In the genomic region with DNA sequence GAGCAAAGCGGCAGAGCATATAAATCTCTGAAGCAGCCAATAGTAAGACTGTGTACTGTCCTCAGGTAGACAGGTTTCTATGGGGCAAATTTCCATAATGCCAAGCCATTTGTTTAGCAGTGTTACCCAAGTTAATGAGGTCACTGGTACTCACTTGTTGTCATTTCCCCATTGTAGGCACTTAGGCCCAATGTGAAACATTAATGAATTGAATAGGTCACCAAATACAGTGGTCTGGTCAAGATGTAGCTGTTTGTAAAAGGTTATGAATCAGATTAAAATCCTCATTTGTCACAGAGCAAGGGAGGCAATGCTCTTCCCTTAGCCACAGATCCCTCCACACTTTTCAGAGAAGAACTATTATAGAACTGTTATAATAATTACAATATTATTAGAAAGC, we compare ENCODE assay signal across 33 cellular contexts. TPM values are rescaled to one million over a fixed set of nuclear protein-coding genes. Genes with fewer than 3 reads are reported as not detected.
"Had no signal": no experiment of that assay in that cellular context is flagged by ENCODE, and none has a peak within 500 bp of the region (broad histone marks: within the 10 kb centered on the region; RNA-seq: fewer than 3 reads in every experiment).

No MANE protein-coding gene starts in this region.

- DNase-seq: activated B cell treated with CpG ODN at 0.5 μM for 24 hours; activated CD4-positive, alpha-beta memory T cell treated with anti-CD3 and anti-CD28 coated beads for 36 hours; activated CD4-positive, alpha-beta T cell treated with anti-CD3 and anti-CD28 coated beads for 4 hours; activated CD4-positive, alpha-beta T cell treated with anti-CD3 and anti-CD28 coated beads, Interleukin-2, amount 10 ng/mL, durations not matched to agents 24 days and 14 days; activated CD4-positive, alpha-beta T cell treated with anti-CD3 and anti-CD28 coated beads, Interleukin-2, amount 50 U/mL, for 1 hour; activated CD4-positive, alpha-beta T cell treated with anti-CD3 and anti-CD28 coated beads, Interleukin-2, amount 50 U/mL, for 4 hours; activated CD4-positive, CD25-positive, alpha-beta regulatory T cell treated with anti-CD3 and anti-CD28 coated beads, Interleukin-2, amount 50 U/mL, for 72 hours; activated CD8-positive, alpha-beta memory T cell treated with anti-CD3 and anti-CD28 coated beads, Interleukin-2, amount 50 U/mL, for 4 hours; activated CD8-positive, alpha-beta T cell treated with anti-CD3 and anti-CD28 coated beads for 36 hours; activated effector memory CD4-positive, alpha-beta T cell treated with anti-CD3 and anti-CD28 coated beads, Interleukin-2, amount 50 U/mL, for 16 hours; activated gamma-delta T cell treated with Interleukin-2 at 50 U/mL for 16 hours; activated naive CD4-positive, alpha-beta T cell; activated naive CD4-positive, alpha-beta T cell treated with anti-CD3 and anti-CD28 coated beads for 36 hours; activated naive CD4-positive, alpha-beta T cell treated with anti-CD3 and anti-CD28 coated beads, Interleukin-2, amount 50 U/mL, for 16 hours; activated naive CD8-positive, alpha-beta T cell treated with anti-CD3 and anti-CD28 coated beads for 36 hours; activated T-cell treated with anti-CD3 and anti-CD28 coated beads for 4 hours; activated T-cell treated with anti-CD3 and anti-CD28 coated beads, Interleukin-2, amount 50 U/mL, for 1 hour; activated T-cell treated with anti-CD3 and anti-CD28 coated beads, Interleukin-2, amount 50 U/mL, for 4 hours; activated T-cell treated with anti-CD3 and anti-CD28 coated beads, Interleukin-2, amount 50 U/mL, for 72 hours; adrenal gland; amniotic stem cell; anterior cingulate cortex; caudate nucleus; cerebellar nuclear complex; T-helper 1 cell; T-helper 2 cell; T-helper 9 cell had no signal

RNA-seq across cellular contexts. Expression of a gene that starts 27.5 kb away (rescaled TPM):
- total RNA-seq: ascending aorta had no signal

RNA-seq across cellular contexts. Expression of a gene that starts 34.2 kb away (rescaled TPM):
- total RNA-seq: activated B cell treated with CpG ODN at 0.5 μM for 24 hours; activated CD4-positive, alpha-beta memory T cell treated with anti-CD3 and anti-CD28 coated beads for 36 hours; activated CD4-positive, alpha-beta T cell treated with anti-CD3 and anti-CD28 coated beads, Interleukin-2, amount 10 ng/mL, durations not matched to agents 24 days and 14 days; activated CD8-positive, alpha-beta memory T cell treated with anti-CD3 and anti-CD28 coated beads for 36 hours; activated CD8-positive, alpha-beta T cell treated with anti-CD3 and anti-CD28 coated beads for 36 hours; activated naive CD4-positive, alpha-beta T cell treated with anti-CD3 and anti-CD28 coated beads for 36 hours; activated naive CD4-positive, alpha-beta T cell treated with anti-CD3 and anti-CD28 coated beads, Interleukin-2, amount 50 U/mL, for 72 hours; activated naive CD8-positive, alpha-beta T cell treated with anti-CD3 and anti-CD28 coated beads for 36 hours; activated T-cell treated with anti-CD3 and anti-CD28 coated beads, Interleukin-2, amount 50 U/mL, for 4 hours; activated T-cell treated with anti-CD3 and anti-CD28 coated beads, Interleukin-2, amount 50 U/mL, for 72 hours; activated T-helper 1 cell treated with anti-CD3 and anti-CD28 coated beads, Interleukin-12 subunit alpha, Interleukin-12 subunit beta, Interleukin-2, Interleukin-4 antibody, amounts not matched to agents 30 ng/mL and 10 ng/mL and 1 ng/mL, durations not matched to agents 14 hours and 24 hours and 36 hours; activated T-helper 17 cell treated with anti-CD3 and anti-CD28 coated beads, Interleukin-2, amount 50 U/mL, for 72 hours; bronchial epithelial cell had no signal
